In the genomic region with DNA sequence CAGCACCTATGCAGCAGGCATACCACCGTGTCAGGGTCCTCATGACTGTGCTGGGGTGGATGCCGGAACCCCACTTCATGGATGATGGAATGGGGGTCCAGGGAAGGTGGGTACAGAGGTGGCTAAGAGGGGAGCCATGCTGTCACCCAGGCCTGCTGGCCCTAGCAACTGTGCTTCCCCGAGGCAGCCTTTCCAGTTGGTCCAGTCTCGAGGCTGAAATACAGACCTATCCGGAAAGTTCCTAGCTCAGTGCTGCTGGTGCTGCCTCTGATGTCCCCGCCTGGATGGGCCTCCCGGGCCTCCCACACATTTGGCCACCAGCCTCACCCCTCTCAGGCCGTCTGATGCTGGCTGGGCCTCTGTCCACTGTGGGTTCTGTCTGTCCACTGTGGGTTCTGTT, we compare ENCODE assay signal across 15 cellular contexts.
"Had no signal": no experiment of that assay in that cellular context is flagged by ENCODE, and none has a peak within 500 bp of the region (broad histone marks: within the 10 kb centered on the region; RNA-seq: fewer than 3 reads in every experiment).

No MANE protein-coding gene starts in this region.

- H3K4me3 ChIP-seq: coronary artery, pancreas, transverse colon had no signal

- H3K36me3 ChIP-seq: pancreas, transverse colon had no signal

- ATAC-seq: activated T-helper 17 cell treated with anti-CD3 and anti-CD28 coated beads, Interleukin-2, amount 50 U/mL, for 72 hours; pancreas; T-cell had no signal

- H3K9me3 ChIP-seq: pancreas, transverse colon had no signal

- H3K36me3 Mint-ChIP-seq: naive B cell, T-cell had no signal

- H3K9me3 Mint-ChIP-seq: activated naive CD4-positive, alpha-beta T cell treated with anti-CD3 and anti-CD28 coated beads for 36 hours; activated T-helper 17 cell treated with anti-CD3 and anti-CD28 coated beads, Interleukin-2, amount 50 U/mL, for 72 hours; naive B cell; T-cell had no signal

- DNase-seq: activated CD4-positive, alpha-beta T cell treated with anti-CD3 and anti-CD28 coated beads for 1 hour; activated CD4-positive, alpha-beta T cell treated with anti-CD3 and anti-CD28 coated beads, Interleukin-2, amount 50 U/mL, for 48 hours; activated naive CD4-positive, alpha-beta T cell treated with anti-CD3 and anti-CD28 coated beads for 36 hours; central memory CD4-positive, alpha-beta T cell; effector CD8-positive, alpha-beta T cell; foreskin melanocyte; naive B cell; pancreas; stimulated activated CD4-positive, alpha-beta T cell treated with anti-CD3 and anti-CD28 coated beads, Interleukin-4, amount 100 ng/mL, for 1 hour; stimulated activated naive CD4-positive, alpha-beta T cell; T-cell; T1000; transverse colon had no signal

- H3K27me3 ChIP-seq: pancreas, transverse colon had no signal

- H3K4me1 ChIP-seq: pancreas, transverse colon had no signal

- H3K4me1 Mint-ChIP-seq: activated T-helper 17 cell treated with anti-CD3 and anti-CD28 coated beads, Interleukin-2, amount 50 U/mL, for 72 hours; T-cell had no signal

- H3K27ac Mint-ChIP-seq: activated naive CD4-positive, alpha-beta T cell treated with anti-CD3 and anti-CD28 coated beads for 36 hours; activated T-helper 17 cell treated with anti-CD3 and anti-CD28 coated beads, Interleukin-2, amount 50 U/mL, for 72 hours; T-cell had no signal

- H3K4me3 Mint-ChIP-seq: activated naive CD4-positive, alpha-beta T cell treated with anti-CD3 and anti-CD28 coated beads for 36 hours; activated T-helper 17 cell treated with anti-CD3 and anti-CD28 coated beads, Interleukin-2, amount 50 U/mL, for 72 hours; naive B cell; T-cell had no signal

- H3K27ac ChIP-seq: coronary artery, pancreas, transverse colon had no signal
